Comparison of ENCODE assay signal across 1 cellular context in the genomic region with DNA sequence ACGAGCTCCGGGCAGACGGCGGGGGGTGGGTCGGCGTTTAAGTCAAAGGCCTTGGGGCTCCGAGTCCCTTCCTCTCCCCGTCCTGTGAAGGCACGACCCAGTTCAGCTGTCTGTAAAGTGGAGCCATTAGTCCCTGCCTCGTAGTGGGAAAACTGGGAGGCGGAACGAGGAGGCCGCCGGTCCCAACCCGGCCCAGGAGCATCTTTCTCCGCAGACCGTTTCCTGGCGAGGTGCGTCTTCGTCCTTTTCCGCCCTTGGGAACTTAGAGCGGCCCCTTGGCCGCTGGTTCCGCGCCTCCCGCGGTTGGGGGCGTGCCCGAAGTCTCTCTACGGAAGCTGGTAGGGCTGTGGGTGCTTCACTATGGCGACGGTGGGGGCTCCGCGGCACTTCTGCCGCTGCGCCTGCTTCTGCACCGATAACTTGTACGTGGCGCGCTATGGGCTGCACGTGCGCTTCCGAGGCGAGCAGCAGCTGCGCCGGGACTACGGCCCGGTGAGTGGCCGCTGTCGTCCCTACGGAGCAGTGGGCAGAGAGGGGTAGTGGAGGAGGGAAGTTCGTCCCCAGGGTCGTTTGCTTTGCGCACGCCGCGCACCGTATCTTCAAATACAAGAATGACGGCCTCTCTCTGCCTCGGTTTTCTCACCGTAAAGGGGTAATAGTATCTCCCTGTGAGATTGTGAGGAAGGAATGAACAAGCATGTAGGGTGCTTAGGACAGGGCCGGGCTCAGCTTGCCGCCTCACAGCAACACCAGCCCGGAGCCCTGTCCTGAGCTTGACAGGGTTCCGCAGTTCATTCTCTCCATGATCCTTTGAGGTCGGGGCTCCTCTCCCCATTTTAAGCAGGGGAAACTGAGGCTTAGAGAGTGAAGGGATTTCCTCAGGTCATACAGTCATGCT.
TF ChIP-seq lines count a peak whose summit lies in the region.

A gene (plus strand): TSS at position 353 of the 898 bp plus-strand sequence. CDS start 8 bp downstream, at position 361.

TF ChIP-seq in HEK293, 187 proteins besides CTCF, POLR2A, EP300 and RAD21 (continued from another document and continues in another):
- TF ChIP-seq, protein P1, sequence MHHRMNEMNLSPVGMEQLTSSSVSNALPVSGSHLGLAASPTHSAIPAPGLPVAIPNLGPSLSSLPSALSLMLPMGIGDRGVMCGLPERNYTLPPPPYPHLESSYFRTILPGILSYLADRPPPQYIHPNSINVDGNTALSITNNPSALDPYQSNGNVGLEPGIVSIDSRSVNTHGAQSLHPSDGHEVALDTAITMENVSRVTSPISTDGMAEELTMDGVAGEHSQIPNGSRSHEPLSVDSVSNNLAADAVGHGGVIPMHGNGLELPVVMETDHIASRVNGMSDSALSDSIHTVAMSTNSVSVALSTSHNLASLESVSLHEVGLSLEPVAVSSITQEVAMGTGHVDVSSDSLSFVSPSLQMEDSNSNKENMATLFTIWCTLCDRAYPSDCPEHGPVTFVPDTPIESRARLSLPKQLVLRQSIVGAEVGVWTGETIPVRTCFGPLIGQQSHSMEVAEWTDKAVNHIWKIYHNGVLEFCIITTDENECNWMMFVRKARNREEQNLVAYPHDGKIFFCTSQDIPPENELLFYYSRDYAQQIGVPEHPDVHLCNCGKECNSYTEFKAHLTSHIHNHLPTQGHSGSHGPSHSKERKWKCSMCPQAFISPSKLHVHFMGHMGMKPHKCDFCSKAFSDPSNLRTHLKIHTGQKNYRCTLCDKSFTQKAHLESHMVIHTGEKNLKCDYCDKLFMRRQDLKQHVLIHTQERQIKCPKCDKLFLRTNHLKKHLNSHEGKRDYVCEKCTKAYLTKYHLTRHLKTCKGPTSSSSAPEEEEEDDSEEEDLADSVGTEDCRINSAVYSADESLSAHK (tag by site-specific recombination; IDR thresholded peaks at IDR 0.05) = 0 out of 2 replicates have a peak, but pooled peaks have one; percentile 24
- TF ChIP-seq ZNF324 (tag by site-specific recombination; IDR thresholded peaks at IDR 0.05) (no peak), ZNF610 (tag by site-specific recombination; IDR thresholded peaks at IDR 0.05; ENCODE audit: borderline replicate concordance) (peak; percentile 49; the same call in 1 of the 2 replicates), YY1 (tag by site-specific recombination; IDR thresholded peaks at IDR 0.05) (peak; percentile 77), REPIN1 (tag by site-specific recombination; IDR thresholded peaks at IDR 0.05; ENCODE audit: low read depth) (no peak; the same call in 1 of the 2 replicates), ZSCAN30 (tag by site-specific recombination; IDR thresholded peaks at IDR 0.05) (0 out of 2 replicates have a peak, but pooled peaks have one; percentile 58), ZEB2 (tag by site-specific recombination; IDR thresholded peaks at IDR 0.05) (peak; percentile 72), ZNF335 (tag by site-specific recombination; conservative IDR thresholded peaks at IDR 0.05) (peak; percentile 79), ZNF10 (tag by site-specific recombination; IDR thresholded peaks at IDR 0.05) (peak; percentile 58; the same call in 1 of the 2 replicates), MEIS1 (CRISPR knock-in tag; IDR thresholded peaks at IDR 0.05; ENCODE audit: borderline replicate concordance) (no peak), ZNF266 (tag by site-specific recombination; IDR thresholded peaks at IDR 0.05; ENCODE audit: low read depth) (no peak), KLF8 (tag by site-specific recombination; IDR thresholded peaks at IDR 0.05) (peak; percentile 7; the same call in 1 of the 2 replicates), KLF9 (tag by site-specific recombination; IDR thresholded peaks at IDR 0.05; ENCODE audit: low read depth) (peak; percentile 94), ZNF121 (tag by site-specific recombination; IDR thresholded peaks at IDR 0.05) (no peak), KLF16 (tag by site-specific recombination; IDR thresholded peaks at IDR 0.05) (peak; percentile 66), ZNF48 (tag by site-specific recombination; IDR thresholded peaks at IDR 0.05) (no peak), HOXA7 (CRISPR knock-in tag; IDR thresholded peaks at IDR 0.05; ENCODE audit: borderline replicate concordance) (no peak), ZNF433 (tag by site-specific recombination; IDR thresholded peaks at IDR 0.05; ENCODE audit: low read depth) (no peak), SP3 (tag by site-specific recombination; IDR thresholded peaks at IDR 0.05) (peak; percentile 25), OSR2 (tag by site-specific recombination; IDR thresholded peaks at IDR 0.05) (peak; percentile 59), ZNF2 (tag by site-specific recombination; IDR thresholded peaks at IDR 0.05) (0 out of 2 replicates have a peak, but pooled peaks have one; percentile 11), ZNF629 (tag by site-specific recombination; IDR thresholded peaks at IDR 0.05) (0 out of 2 replicates have a peak, but pooled peaks have one; percentile 58)
- TF ChIP-seq, protein P2, sequence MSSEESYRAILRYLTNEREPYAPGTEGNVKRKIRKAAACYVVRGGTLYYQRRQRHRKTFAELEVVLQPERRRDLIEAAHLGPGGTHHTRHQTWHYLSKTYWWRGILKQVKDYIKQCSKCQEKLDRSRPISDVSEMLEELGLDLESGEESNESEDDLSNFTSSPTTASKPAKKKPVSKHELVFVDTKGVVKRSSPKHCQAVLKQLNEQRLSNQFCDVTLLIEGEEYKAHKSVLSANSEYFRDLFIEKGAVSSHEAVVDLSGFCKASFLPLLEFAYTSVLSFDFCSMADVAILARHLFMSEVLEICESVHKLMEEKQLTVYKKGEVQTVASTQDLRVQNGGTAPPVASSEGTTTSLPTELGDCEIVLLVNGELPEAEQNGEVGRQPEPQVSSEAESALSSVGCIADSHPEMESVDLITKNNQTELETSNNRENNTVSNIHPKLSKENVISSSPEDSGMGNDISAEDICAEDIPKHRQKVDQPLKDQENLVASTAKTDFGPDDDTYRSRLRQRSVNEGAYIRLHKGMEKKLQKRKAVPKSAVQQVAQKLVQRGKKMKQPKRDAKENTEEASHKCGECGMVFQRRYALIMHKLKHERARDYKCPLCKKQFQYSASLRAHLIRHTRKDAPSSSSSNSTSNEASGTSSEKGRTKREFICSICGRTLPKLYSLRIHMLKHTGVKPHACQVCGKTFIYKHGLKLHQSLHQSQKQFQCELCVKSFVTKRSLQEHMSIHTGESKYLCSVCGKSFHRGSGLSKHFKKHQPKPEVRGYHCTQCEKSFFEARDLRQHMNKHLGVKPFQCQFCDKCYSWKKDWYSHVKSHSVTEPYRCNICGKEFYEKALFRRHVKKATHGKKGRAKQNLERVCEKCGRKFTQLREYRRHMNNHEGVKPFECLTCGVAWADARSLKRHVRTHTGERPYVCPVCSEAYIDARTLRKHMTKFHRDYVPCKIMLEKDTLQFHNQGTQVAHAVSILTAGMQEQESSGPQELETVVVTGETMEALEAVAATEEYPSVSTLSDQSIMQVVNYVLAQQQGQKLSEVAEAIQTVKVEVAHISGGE (tag by site-specific recombination; conservative IDR thresholded peaks at IDR 0.05; ENCODE audit: low read depth) = peak; percentile 8; the same call in 1 of the 2 replicates
- TF ChIP-seq, protein P3, sequence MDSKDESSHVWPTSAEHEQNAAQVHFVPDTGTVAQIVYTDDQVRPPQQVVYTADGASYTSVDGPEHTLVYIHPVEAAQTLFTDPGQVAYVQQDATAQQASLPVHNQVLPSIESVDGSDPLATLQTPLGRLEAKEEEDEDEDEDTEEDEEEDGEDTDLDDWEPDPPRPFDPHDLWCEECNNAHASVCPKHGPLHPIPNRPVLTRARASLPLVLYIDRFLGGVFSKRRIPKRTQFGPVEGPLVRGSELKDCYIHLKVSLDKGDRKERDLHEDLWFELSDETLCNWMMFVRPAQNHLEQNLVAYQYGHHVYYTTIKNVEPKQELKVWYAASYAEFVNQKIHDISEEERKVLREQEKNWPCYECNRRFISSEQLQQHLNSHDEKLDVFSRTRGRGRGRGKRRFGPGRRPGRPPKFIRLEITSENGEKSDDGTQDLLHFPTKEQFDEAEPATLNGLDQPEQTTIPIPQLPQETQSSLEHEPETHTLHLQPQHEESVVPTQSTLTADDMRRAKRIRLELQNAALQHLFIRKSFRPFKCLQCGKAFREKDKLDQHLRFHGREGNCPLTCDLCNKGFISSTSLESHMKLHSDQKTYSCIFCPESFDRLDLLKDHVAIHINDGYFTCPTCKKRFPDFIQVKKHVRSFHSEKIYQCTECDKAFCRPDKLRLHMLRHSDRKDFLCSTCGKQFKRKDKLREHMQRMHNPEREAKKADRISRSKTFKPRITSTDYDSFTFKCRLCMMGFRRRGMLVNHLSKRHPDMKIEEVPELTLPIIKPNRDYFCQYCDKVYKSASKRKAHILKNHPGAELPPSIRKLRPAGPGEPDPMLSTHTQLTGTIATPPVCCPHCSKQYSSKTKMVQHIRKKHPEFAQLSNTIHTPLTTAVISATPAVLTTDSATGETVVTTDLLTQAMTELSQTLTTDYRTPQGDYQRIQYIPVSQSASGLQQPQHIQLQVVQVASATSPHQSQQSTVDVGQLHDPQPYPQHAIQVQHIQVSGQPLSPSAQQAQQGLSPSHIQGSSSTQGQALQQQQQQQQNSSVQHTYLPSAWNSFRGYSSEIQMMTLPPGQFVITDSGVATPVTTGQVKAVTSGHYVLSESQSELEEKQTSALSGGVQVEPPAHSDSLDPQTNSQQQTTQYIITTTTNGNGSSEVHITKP (tag by site-specific recombination; IDR thresholded peaks at IDR 0.05) = peak; percentile 8; the same call in 1 of the 2 replicates
- TF ChIP-seq, protein P4, sequence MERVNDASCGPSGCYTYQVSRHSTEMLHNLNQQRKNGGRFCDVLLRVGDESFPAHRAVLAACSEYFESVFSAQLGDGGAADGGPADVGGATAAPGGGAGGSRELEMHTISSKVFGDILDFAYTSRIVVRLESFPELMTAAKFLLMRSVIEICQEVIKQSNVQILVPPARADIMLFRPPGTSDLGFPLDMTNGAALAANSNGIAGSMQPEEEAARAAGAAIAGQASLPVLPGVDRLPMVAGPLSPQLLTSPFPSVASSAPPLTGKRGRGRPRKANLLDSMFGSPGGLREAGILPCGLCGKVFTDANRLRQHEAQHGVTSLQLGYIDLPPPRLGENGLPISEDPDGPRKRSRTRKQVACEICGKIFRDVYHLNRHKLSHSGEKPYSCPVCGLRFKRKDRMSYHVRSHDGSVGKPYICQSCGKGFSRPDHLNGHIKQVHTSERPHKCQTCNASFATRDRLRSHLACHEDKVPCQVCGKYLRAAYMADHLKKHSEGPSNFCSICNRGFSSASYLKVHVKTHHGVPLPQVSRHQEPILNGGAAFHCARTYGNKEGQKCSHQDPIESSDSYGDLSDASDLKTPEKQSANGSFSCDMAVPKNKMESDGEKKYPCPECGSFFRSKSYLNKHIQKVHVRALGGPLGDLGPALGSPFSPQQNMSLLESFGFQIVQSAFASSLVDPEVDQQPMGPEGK (tag by site-specific recombination; IDR thresholded peaks at IDR 0.05) = peak; percentile 94
- TF ChIP-seq, protein P5, sequence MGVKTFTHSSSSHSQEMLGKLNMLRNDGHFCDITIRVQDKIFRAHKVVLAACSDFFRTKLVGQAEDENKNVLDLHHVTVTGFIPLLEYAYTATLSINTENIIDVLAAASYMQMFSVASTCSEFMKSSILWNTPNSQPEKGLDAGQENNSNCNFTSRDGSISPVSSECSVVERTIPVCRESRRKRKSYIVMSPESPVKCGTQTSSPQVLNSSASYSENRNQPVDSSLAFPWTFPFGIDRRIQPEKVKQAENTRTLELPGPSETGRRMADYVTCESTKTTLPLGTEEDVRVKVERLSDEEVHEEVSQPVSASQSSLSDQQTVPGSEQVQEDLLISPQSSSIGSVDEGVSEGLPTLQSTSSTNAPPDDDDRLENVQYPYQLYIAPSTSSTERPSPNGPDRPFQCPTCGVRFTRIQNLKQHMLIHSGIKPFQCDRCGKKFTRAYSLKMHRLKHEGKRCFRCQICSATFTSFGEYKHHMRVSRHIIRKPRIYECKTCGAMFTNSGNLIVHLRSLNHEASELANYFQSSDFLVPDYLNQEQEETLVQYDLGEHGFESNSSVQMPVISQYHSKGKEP (tag by site-specific recombination; IDR thresholded peaks at IDR 0.05) = peak; percentile 28; the same call in 1 of the 2 replicates
- TF ChIP-seq, protein P6, sequence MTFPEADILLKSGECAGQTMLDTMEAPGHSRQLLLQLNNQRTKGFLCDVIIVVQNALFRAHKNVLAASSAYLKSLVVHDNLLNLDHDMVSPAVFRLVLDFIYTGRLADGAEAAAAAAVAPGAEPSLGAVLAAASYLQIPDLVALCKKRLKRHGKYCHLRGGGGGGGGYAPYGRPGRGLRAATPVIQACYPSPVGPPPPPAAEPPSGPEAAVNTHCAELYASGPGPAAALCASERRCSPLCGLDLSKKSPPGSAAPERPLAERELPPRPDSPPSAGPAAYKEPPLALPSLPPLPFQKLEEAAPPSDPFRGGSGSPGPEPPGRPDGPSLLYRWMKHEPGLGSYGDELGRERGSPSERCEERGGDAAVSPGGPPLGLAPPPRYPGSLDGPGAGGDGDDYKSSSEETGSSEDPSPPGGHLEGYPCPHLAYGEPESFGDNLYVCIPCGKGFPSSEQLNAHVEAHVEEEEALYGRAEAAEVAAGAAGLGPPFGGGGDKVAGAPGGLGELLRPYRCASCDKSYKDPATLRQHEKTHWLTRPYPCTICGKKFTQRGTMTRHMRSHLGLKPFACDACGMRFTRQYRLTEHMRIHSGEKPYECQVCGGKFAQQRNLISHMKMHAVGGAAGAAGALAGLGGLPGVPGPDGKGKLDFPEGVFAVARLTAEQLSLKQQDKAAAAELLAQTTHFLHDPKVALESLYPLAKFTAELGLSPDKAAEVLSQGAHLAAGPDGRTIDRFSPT (tag by site-specific recombination; IDR thresholded peaks at IDR 0.05) = peak; percentile 86
- TF ChIP-seq, protein P7, sequence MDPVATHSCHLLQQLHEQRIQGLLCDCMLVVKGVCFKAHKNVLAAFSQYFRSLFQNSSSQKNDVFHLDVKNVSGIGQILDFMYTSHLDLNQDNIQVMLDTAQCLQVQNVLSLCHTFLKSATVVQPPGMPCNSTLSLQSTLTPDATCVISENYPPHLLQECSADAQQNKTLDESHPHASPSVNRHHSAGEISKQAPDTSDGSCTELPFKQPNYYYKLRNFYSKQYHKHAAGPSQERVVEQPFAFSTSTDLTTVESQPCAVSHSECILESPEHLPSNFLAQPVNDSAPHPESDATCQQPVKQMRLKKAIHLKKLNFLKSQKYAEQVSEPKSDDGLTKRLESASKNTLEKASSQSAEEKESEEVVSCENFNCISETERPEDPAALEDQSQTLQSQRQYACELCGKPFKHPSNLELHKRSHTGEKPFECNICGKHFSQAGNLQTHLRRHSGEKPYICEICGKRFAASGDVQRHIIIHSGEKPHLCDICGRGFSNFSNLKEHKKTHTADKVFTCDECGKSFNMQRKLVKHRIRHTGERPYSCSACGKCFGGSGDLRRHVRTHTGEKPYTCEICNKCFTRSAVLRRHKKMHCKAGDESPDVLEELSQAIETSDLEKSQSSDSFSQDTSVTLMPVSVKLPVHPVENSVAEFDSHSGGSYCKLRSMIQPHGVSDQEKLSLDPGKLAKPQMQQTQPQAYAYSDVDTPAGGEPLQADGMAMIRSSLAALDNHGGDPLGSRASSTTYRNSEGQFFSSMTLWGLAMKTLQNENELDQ (tag by site-specific recombination; IDR thresholded peaks at IDR 0.05; ENCODE audit: low read depth) = no peak
- TF ChIP-seq, protein P8, sequence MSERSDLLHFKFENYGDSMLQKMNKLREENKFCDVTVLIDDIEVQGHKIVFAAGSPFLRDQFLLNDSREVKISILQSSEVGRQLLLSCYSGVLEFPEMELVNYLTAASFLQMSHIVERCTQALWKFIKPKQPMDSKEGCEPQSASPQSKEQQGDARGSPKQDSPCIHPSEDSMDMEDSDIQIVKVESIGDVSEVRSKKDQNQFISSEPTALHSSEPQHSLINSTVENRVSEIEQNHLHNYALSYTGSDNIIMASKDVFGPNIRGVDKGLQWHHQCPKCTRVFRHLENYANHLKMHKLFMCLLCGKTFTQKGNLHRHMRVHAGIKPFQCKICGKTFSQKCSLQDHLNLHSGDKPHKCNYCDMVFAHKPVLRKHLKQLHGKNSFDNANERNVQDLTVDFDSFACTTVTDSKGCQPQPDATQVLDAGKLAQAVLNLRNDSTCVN (tag by site-specific recombination; optimal IDR thresholded peaks at IDR 0.05) = peak; percentile 79
